In genomic region chrX:129346574-129346973, GRCh38 we compare ENCODE assay signal across 3 cellular contexts.
"Had no signal": no experiment of that assay in that cellular context is flagged by ENCODE, and none has a peak within 500 bp of the region (broad histone marks: within the 10 kb centered on the region; RNA-seq: fewer than 3 reads in every experiment).

No MANE protein-coding gene starts in this region.

- H3K4me3 ChIP-seq: GM12878 had no signal

- DNase-seq: GDM1, GF-D8 had no signal
